16 cellular contexts compared by ENCODE assay signal in genomic region chrX:19698125-19698524, GRCh38.
A peak's percentile ranks its signal among the peaks of the same experiment; 100 is the strongest.
DNase-seq lines count a peak whose midpoint lies in the region; ATAC-seq and TF ChIP-seq lines count a peak whose summit lies in the region.
"Had no signal": no experiment of that assay in that cellular context is flagged by ENCODE, and none has a peak within 500 bp of the region (broad histone marks: within the 10 kb centered on the region; RNA-seq: fewer than 3 reads in every experiment).

No MANE protein-coding gene starts in this region.

- H3K4me3 ChIP-seq in SJSA1 (no peak overlapping the region), fibroblast of the aortic adventitia (ENCODE audit: low read depth, low read length) (no peak overlapping the region), upper lobe of right lung (no peak overlapping the region)
- H3K4me3 ChIP-seq: GM12878, K562 had no signal

- peak overlapping the region; percentile 47 to 51 for H3K27ac Mint-ChIP-seq in natural killer cell
- H3K27ac Mint-ChIP-seq in natural killer cell treated with Interleukin-12 subunit alpha and Interleukin-12 subunit beta and Interleukin-15 and Interleukin-18, amount 100 ng/mL, for 72 hours: no peak overlapping the region
- H3K27ac Mint-ChIP-seq: activated B cell treated with CpG ODN at 0.5 μM for 24 hours, progenitor cell of endocrine pancreas had no signal

- H3K27me3 Mint-ChIP-seq in natural killer cell (ENCODE audit: low read depth in 2 of 2): peaks cover 0 to 2% of the 10 kb centered on the region in 2 donors
- H3K27me3 Mint-ChIP-seq in natural killer cell treated with Interleukin-12 subunit alpha and Interleukin-12 subunit beta and Interleukin-15 and Interleukin-18, amount 100 ng/mL, for 72 hours: peaks cover 0 to 5% of the 10 kb centered on the region in 2 donors
- H3K27me3 Mint-ChIP-seq: activated B cell treated with CpG ODN at 0.5 μM for 24 hours; activated naive CD8-positive, alpha-beta T cell; progenitor cell of endocrine pancreas had no signal

- H3K36me3 Mint-ChIP-seq in natural killer cell: no peaks in the 10 kb centered on the region
- peaks cover 6% of the 10 kb centered on the region for H3K36me3 Mint-ChIP-seq in natural killer cell treated with Interleukin-12 subunit alpha and Interleukin-12 subunit beta and Interleukin-15 and Interleukin-18, amount 100 ng/mL, for 72 hours

- TF ChIP-seq POLR2A in GM18505 (IDR thresholded peaks at IDR 0.05; ENCODE audit: borderline replicate concordance, extremely low read depth, insufficient read depth, insufficient read length): no peak

- peak overlapping the region; percentile 19; the same call in 1 of the 2 replicates for H3K27ac ChIP-seq in SJSA1
- no peak overlapping the region for H3K27ac ChIP-seq in upper lobe of right lung

- H3K4me3 Mint-ChIP-seq in natural killer cell: no peak overlapping the region
- H3K4me3 Mint-ChIP-seq in natural killer cell treated with Interleukin-12 subunit alpha and Interleukin-12 subunit beta and Interleukin-15 and Interleukin-18, amount 100 ng/mL, for 72 hours: no peak overlapping the region
- H3K4me3 Mint-ChIP-seq: activated B cell treated with CpG ODN at 0.5 μM for 24 hours; activated naive CD8-positive, alpha-beta T cell had no signal

- peaks cover 38 to 56% of the 10 kb centered on the region in 2 donors for H3K4me1 Mint-ChIP-seq in natural killer cell
- H3K4me1 Mint-ChIP-seq in natural killer cell treated with Interleukin-12 subunit alpha and Interleukin-12 subunit beta and Interleukin-15 and Interleukin-18, amount 100 ng/mL, for 72 hours (ENCODE audit: low read depth in 2 of 2): peaks cover 24 to 33% of the 10 kb centered on the region in 2 donors

- no peak for ATAC-seq in natural killer cell
- no peak for ATAC-seq in natural killer cell treated with Interleukin-12 subunit alpha and Interleukin-12 subunit beta and Interleukin-15 and Interleukin-18, amount 100 ng/mL, for 72 hours
- peak; percentile 48 for ATAC-seq in upper lobe of right lung
- no peak for ATAC-seq in GM18505 (IDR thresholded peaks at IDR 0.05; ENCODE audit: unreplicated experiment)
- ATAC-seq: esophagus mucosa, GM12878, K562 had no signal

- TF ChIP-seq CTCF in natural killer cell (IDR thresholded peaks at IDR 0.05) (no peak), fibroblast of the aortic adventitia (IDR thresholded peaks at IDR 0.05; ENCODE audit: insufficient read depth, low read length) (no peak), upper lobe of right lung (IDR thresholded peaks at IDR 0.05) (no peak)

- DNase-seq in natural killer cell (no peak), SJSA1 (ENCODE audit: low read depth in 1 of 2, low spot score in 2 of 2) (no peak), fibroblast of the aortic adventitia (ENCODE audit: low read depth) (peak; percentile 72), upper lobe of right lung (no peak), OCI-M1 (lab: John Stamatoyannopoulos, UW) (no peak), NK-92 (lab: John Stamatoyannopoulos, UW; ENCODE audit: unreplicated experiment) (no peak)
- no peak for DNase-seq in natural killer cell treated with Interleukin-12 subunit alpha and Interleukin-12 subunit beta and Interleukin-15 and Interleukin-18, amount 100 ng/mL, for 72 hours (ENCODE audit: low spot score)
- DNase-seq: activated B cell treated with CpG ODN at 0.5 μM for 24 hours, DMS153, NCI-H1694 treated with DMSO at 0.1 percent for 48 hours had no signal

- H3K9me3 Mint-ChIP-seq in natural killer cell: no peaks in the 10 kb centered on the region
- H3K9me3 Mint-ChIP-seq in natural killer cell treated with Interleukin-12 subunit alpha and Interleukin-12 subunit beta and Interleukin-15 and Interleukin-18, amount 100 ng/mL, for 72 hours: no peaks in the 10 kb centered on the region
- H3K9me3 Mint-ChIP-seq: activated B cell treated with CpG ODN at 0.5 μM for 24 hours had no signal

- intact Hi-C loops in natural killer cell (cut with micrococcal nuclease): no loop called here
- intact Hi-C loops in upper lobe of right lung (cut with DNase I): no loop called here

- H3K36me3 ChIP-seq in SJSA1 (no peaks in the 10 kb centered on the region), upper lobe of right lung (no peaks in the 10 kb centered on the region)

- H3K27me3 ChIP-seq in SJSA1 (replicated peaks): no peaks in the 10 kb centered on the region
- H3K27me3 ChIP-seq in upper lobe of right lung: no peaks in the 10 kb centered on the region

- peaks cover 10% of the 10 kb centered on the region for H3K4me1 ChIP-seq in SJSA1 (replicated peaks)
- no peaks in the 10 kb centered on the region for H3K4me1 ChIP-seq in upper lobe of right lung

- H3K9me3 ChIP-seq in SJSA1 (replicated peaks): no peaks in the 10 kb centered on the region
- H3K9me3 ChIP-seq in upper lobe of right lung: no peaks in the 10 kb centered on the region

Comparison
In these comparisons a context has a peak if more than half of its experiments do, and no peak if none do; other contexts are left out.
1. H3K27ac Mint-ChIP-seq: peak in natural killer cell (2 of 2); none in natural killer cell treated with Interleukin-12 subunit alpha and Interleukin-12 subunit beta and Interleukin-15 and Interleukin-18, amount 100 ng/mL, for 72 hours (0 of 2).